Comparison of ENCODE assay signal across 8 cellular contexts in the genomic region with DNA sequence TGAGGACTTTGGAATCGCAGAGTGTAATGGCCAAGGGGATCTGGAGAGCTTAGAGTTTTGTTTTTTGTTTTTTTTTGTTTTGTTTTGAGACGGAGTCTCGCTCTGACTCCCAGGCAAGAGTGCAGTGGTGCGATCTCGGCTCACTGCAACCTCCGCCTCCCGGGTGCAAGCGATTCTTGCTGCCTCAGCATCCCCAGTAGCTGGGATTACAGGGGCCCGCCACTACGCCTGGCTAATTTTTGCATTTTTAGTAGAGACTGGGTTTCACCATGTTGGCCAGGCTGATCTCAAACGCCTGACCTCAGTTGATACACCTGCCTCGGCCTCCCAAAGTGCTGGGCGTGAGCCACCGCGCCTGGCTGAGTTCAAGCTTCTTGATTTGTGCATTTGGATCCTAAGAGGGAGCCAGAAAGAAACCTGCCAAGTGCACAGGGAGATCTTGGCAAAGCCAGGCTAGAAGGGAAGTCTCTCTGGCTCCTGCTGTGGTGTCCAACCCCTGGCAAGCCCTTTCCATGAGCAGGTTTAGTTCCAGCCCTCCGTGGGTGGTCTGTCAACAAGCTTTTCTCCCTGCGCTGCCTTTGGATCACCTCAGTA. TPM values are rescaled to one million over a fixed set of nuclear protein-coding genes. Genes with fewer than 3 reads are reported as not detected.
DNase-seq lines count a peak whose midpoint lies in the region; ATAC-seq lines count a peak whose summit lies in the region.

No MANE protein-coding gene starts in this region.

- peaks cover 8% of the 10 kb centered on the region for H3K27me3 Mint-ChIP-seq in activated naive CD8-positive, alpha-beta T cell
- H3K27me3 Mint-ChIP-seq in immature natural killer cell (ENCODE audit: low read depth in 3 of 3): peaks cover 5 to 23% (median 5%) of the 10 kb centered on the region in 3 donors

- H3K9me3 ChIP-seq in ES-I3 (ENCODE audit: control insufficient read depth, insufficient read depth, low read length): peaks cover 11% of the 10 kb centered on the region

- H3K36me3 Mint-ChIP-seq in activated naive CD8-positive, alpha-beta T cell: peaks cover 7% of the 10 kb centered on the region
- peaks cover 4 to 13% (median 4%) of the 10 kb centered on the region in 3 donors for H3K36me3 Mint-ChIP-seq in immature natural killer cell

- H3K4me3 Mint-ChIP-seq in activated naive CD8-positive, alpha-beta T cell: peak overlapping the region; percentile 74
- peak overlapping the region; percentile 62 to 80 (median 68) for H3K4me3 Mint-ChIP-seq in immature natural killer cell

- H3K4me1 Mint-ChIP-seq in activated naive CD8-positive, alpha-beta T cell (ENCODE audit: low read depth): peaks cover 7% of the 10 kb centered on the region
- peaks cover 5 to 11% of the 10 kb centered on the region in 2 donors for H3K4me1 Mint-ChIP-seq in immature natural killer cell

- H3K4me1 ChIP-seq in ES-I3 (ENCODE audit: insufficient read depth, low read length): no peaks in the 10 kb centered on the region

- H3K27ac Mint-ChIP-seq in activated naive CD8-positive, alpha-beta T cell: no peak overlapping the region
- H3K27ac Mint-ChIP-seq in immature natural killer cell: no peak overlapping the region

- intact Hi-C loops in sciatic nerve (cut with DNase I): no loop called here

- no peaks in the 10 kb centered on the region for H3K36me3 ChIP-seq in ES-I3 (ENCODE audit: insufficient read depth, low read length)

- peaks cover 5% of the 10 kb centered on the region for H3K9me3 Mint-ChIP-seq in activated naive CD8-positive, alpha-beta T cell (ENCODE audit: low read depth)
- peaks cover 0 to 13% (median 2%) of the 10 kb centered on the region in 6 donors for H3K9me3 Mint-ChIP-seq in immature natural killer cell

- no peak for DNase-seq in immature natural killer cell
- DNase-seq in sciatic nerve (ENCODE audit: low spot score): no peak
- no peak for DNase-seq in NCI-H774 (lab: John Stamatoyannopoulos, UW)
- no peak for DNase-seq in NCI-H2029 treated with DMSO at 0.1 percent for 48 hours (lab: John Stamatoyannopoulos, UW)
- DNase-seq in iPS-NIHi7 (ENCODE audit: extremely low spot score): no peak

- ATAC-seq in sciatic nerve: peak; percentile 88
- no peak for ATAC-seq in HG02623 (IDR thresholded peaks at IDR 0.05; ENCODE audit: unreplicated experiment)

- H3K9ac ChIP-seq in ES-I3 (ENCODE audit: low read depth, low read length): peak overlapping the region; percentile 61

RNA-seq across cellular contexts. Expression of gene FAAH, which starts 0.9 kb away (rescaled TPM):
- polyA plus RNA-seq in immature natural killer cell: 1 to 10 TPM; 1.8 to 2.8 (median 2.1) TPM
- 34.4 TPM for total RNA-seq in sciatic nerve

RNA-seq across cellular contexts. Expression of gene NSUN4, which starts 54.4 kb away (rescaled TPM):
- 10 to 100 TPM in 1 of 3 donors, 1 to 10 TPM in 2; 3.4 to 16.3 (median 7.4) TPM for polyA plus RNA-seq in immature natural killer cell
- 24.8 TPM for total RNA-seq in sciatic nerve
